12 cellular contexts compared by ENCODE assay signal in the genomic region with DNA sequence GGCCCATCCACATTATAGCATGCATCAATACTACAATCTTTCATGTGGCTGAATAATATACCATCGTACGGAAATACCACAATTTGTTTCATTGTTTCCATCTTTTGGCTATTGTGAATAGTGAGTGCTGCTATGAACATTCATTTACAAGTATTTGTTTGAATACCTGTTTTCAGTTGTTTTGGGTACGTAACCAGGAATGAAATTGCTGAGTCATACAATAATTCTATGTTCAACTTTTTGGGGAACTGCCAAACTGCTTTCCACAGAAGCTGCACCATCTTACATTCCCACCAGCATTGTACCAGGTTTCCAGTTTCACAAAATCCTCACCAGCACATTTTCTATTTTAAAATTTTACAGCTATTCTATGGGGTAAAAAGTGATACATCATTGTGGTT. TPM values are rescaled to one million over a fixed set of nuclear protein-coding genes. Genes with fewer than 3 reads are reported as not detected.
A peak's percentile ranks its signal among the peaks of the same experiment; 100 is the strongest.
DNase-seq lines count a peak whose midpoint lies in the region; ATAC-seq, FAIRE-seq and TF ChIP-seq lines count a peak whose summit lies in the region.
"Had no signal": no experiment of that assay in that cellular context is flagged by ENCODE, and none has a peak within 500 bp of the region (broad histone marks: within the 10 kb centered on the region; RNA-seq: fewer than 3 reads in every experiment).

No MANE protein-coding gene starts in this region.

- no peaks in the 10 kb centered on the region for H3K27me3 ChIP-seq in endothelial cell of umbilical vein (ENCODE audit: control insufficient read depth in 2 of 2, insufficient read depth in 2 of 2, low read length in 2 of 2)

- H4K20me1 ChIP-seq in endothelial cell of umbilical vein (replicated peaks; ENCODE audit: control insufficient read depth, extremely low read depth, insufficient read depth, low read length) = peaks cover 3% of the 10 kb centered on the region

- no peaks in the 10 kb centered on the region for H3K27me3 Mint-ChIP-seq in activated naive CD4-positive, alpha-beta T cell treated with anti-CD3 and anti-CD28 coated beads, Interleukin-2, amount 50 U/mL, for 24 hours

- no peak overlapping the region for H3K27ac ChIP-seq in endothelial cell of umbilical vein (ENCODE audit: insufficient read depth, low read depth, low read length)

- CTCF ChIA-PET in endothelial cell of umbilical vein (lab: Charles Lee) = interaction anchor here (3.0 kb wide), 1 partner anchor 169 kb away, joined by 7 read pairs; no protein-coding TSS in a partner anchor

- DNase-seq in activated naive CD4-positive, alpha-beta T cell treated with anti-CD3 and anti-CD28 coated beads, Interleukin-2, amount 50 U/mL, for 16 hours = no peak
- DNase-seq in RPMI7951 (ENCODE audit: low read depth) (peak; percentile 39), endothelial cell of umbilical vein (ENCODE audit: low read depth, low spot score) (peak; percentile 21), NCI-H2107 (lab: John Stamatoyannopoulos, UW) (no peak)
- no peak for DNase-seq in stimulated activated naive CD8-positive, alpha-beta T cell treated with anti-CD3 and anti-CD28 coated beads, Interleukin-15, Interleukin-2, amounts not matched to agents 100 U/mL and 50 U/mL, for 24 hours
- DNase-seq in activated CD8-positive, alpha-beta memory T cell treated with anti-CD3 and anti-CD28 coated beads, Interleukin-2, amount 50 U/mL, for 4 hours = no peak
- DNase-seq: activated naive CD4-positive, alpha-beta T cell treated with anti-CD3 and anti-CD28 coated beads, Interleukin-2, amount 10 ng/mL, durations not matched to agents 7 days and 5 days; glutamatergic neuron; midbrain had no signal

- H3K79me2 ChIP-seq in endothelial cell of umbilical vein (ENCODE audit: control insufficient read depth, insufficient read depth, low read length) = no peaks in the 10 kb centered on the region

- H3K36me3 Mint-ChIP-seq in activated naive CD4-positive, alpha-beta T cell treated with anti-CD3 and anti-CD28 coated beads, Interleukin-2, amount 50 U/mL, for 24 hours = peaks cover 20% of the 10 kb centered on the region

- no peak for TF ChIP-seq POLR2A in endothelial cell of umbilical vein (IDR thresholded peaks at IDR 0.05; ENCODE audit: low read depth, low read length)

- no peak overlapping the region for H3K4me3 ChIP-seq in endothelial cell of umbilical vein (replicated peaks in 1 of 3; ENCODE audit: insufficient read depth in 1 of 3, low read depth in 1 of 3, low read length in 3 of 3)

- ATAC-seq in stimulated activated naive CD8-positive, alpha-beta T cell treated with anti-CD3 and anti-CD28 coated beads, Interleukin-15, Interleukin-2, amounts not matched to agents 100 U/mL and 50 U/mL, for 24 hours = peak; percentile 61
- ATAC-seq in GM21515 (IDR thresholded peaks at IDR 0.05; ENCODE audit: unreplicated experiment) = no peak

- H3K27ac Mint-ChIP-seq in activated naive CD4-positive, alpha-beta T cell treated with anti-CD3 and anti-CD28 coated beads, Interleukin-2, amount 50 U/mL, for 24 hours = peak overlapping the region; percentile 80
- H3K27ac Mint-ChIP-seq: T-helper 2 cell treated with Interferon-gamma antibody and Interleukin-4, amounts not matched to agents 5 μg/mL and 100 μg/mL, for 36 hours had no signal

- BruUV-seq in endothelial cell of umbilical vein (replicated peaks; lab: Mats Ljungman, UMichigan) = no TSS peak

- no peak overlapping the region for H3K4me3 Mint-ChIP-seq in activated naive CD4-positive, alpha-beta T cell treated with anti-CD3 and anti-CD28 coated beads, Interleukin-2, amount 50 U/mL, for 24 hours
- H3K4me3 Mint-ChIP-seq: activated naive CD4-positive, alpha-beta T cell treated with anti-CD3 and anti-CD28 coated beads, Interleukin-2, amount 10 ng/mL, durations not matched to agents 7 days and 5 days; T-helper 2 cell treated with Interferon-gamma antibody and Interleukin-4, amounts not matched to agents 5 μg/mL and 100 μg/mL, for 36 hours had no signal

- H3K36me3 ChIP-seq in endothelial cell of umbilical vein (ENCODE audit: control insufficient read depth in 2 of 2, extremely low read depth in 1 of 2, insufficient read depth in 2 of 2, low read length in 2 of 2) = peaks cover 2 to 5% of the 10 kb centered on the region in 2 experiments

- H3K4me1 ChIP-seq in endothelial cell of umbilical vein (ENCODE audit: control insufficient read depth, extremely low read depth, insufficient read depth, low read length) = no peaks in the 10 kb centered on the region

- intact Hi-C loops in endothelial cell of umbilical vein (cut with micrococcal nuclease) = loop anchor here (2.0 kb wide), 1 partner anchor 39 kb away; no protein-coding TSS in a partner anchor

- H2AFZ ChIP-seq in endothelial cell of umbilical vein (ENCODE audit: low read depth, low read length) = no peak overlapping the region

- no peak overlapping the region for H3K9ac ChIP-seq in endothelial cell of umbilical vein (replicated peaks; ENCODE audit: extremely low read depth, insufficient read depth, low read length)

- H3K9me3 ChIP-seq in endothelial cell of umbilical vein (replicated peaks; ENCODE audit: control insufficient read depth, insufficient read depth, low read length) = no peaks in the 10 kb centered on the region

- H3K4me2 ChIP-seq in endothelial cell of umbilical vein (ENCODE audit: insufficient read depth, low read length) = no peak overlapping the region

- POLR2A ChIA-PET in endothelial cell of umbilical vein (lab: Charles Lee) = interaction anchor here (0.6 to 0.7 kb wide), 2 partner anchors 20 to 28 kb away, joined by 3 to 4 read pairs; no protein-coding TSS in a partner anchor

- dilution Hi-C loops in endothelial cell of umbilical vein (cut with MboI; ENCODE audit: extremely low pct_ligation_motif_present, low sequenced_read_pairs) = no loop called here

- TF ChIP-seq CTCF in endothelial cell of umbilical vein (IDR thresholded peaks at IDR 0.05; ENCODE audit: extremely low read depth in 1 of 2, insufficient read depth in 1 of 2, low read depth in 1 of 2, low read length in 2 of 2) = no peak

- no peaks in the 10 kb centered on the region for H3K9me1 ChIP-seq in endothelial cell of umbilical vein (replicated peaks; ENCODE audit: control insufficient read depth, extremely low read depth, insufficient read depth, low read length)

- H3K4me1 Mint-ChIP-seq in activated naive CD4-positive, alpha-beta T cell treated with anti-CD3 and anti-CD28 coated beads, Interleukin-2, amount 50 U/mL, for 24 hours = peaks cover 36% of the 10 kb centered on the region

- FAIRE-seq in endothelial cell of umbilical vein (lab: Jason Lieb, UNC) = no peak

- H3K9me3 Mint-ChIP-seq in activated naive CD4-positive, alpha-beta T cell treated with anti-CD3 and anti-CD28 coated beads, Interleukin-2, amount 50 U/mL, for 24 hours = peaks cover 13% of the 10 kb centered on the region
- H3K9me3 Mint-ChIP-seq: activated naive CD4-positive, alpha-beta T cell treated with anti-CD3 and anti-CD28 coated beads, Interleukin-2, amount 10 ng/mL, durations not matched to agents 7 days and 5 days had no signal

TF ChIP-seq in endothelial cell of umbilical vein, 7 proteins besides CTCF, POLR2A, EP300 and RAD21:
- TF ChIP-seq MYC (IDR thresholded peaks at IDR 0.05; ENCODE audit: low read depth, low read length) (no peak), POLR2AphosphoS5 (IDR thresholded peaks at IDR 0.05; ENCODE audit: insufficient read depth, low read depth, low read length) (no peak), GATA2 (IDR thresholded peaks at IDR 0.05; ENCODE audit: insufficient read depth, insufficient read length, low read depth, low read length) (no peak), FOS (IDR thresholded peaks at IDR 0.05; ENCODE audit: borderline replicate concordance, insufficient read depth, low read length) (no peak), JUN (IDR thresholded peaks at IDR 0.05; ENCODE audit: borderline replicate concordance, insufficient read depth, insufficient read length, low read depth) (no peak), EZH2 (IDR thresholded peaks at IDR 0.05; ENCODE audit: borderline replicate concordance, low read depth, low read length, severe bottlenecking) (no peak)
- TF ChIP-seq, protein P1, sequence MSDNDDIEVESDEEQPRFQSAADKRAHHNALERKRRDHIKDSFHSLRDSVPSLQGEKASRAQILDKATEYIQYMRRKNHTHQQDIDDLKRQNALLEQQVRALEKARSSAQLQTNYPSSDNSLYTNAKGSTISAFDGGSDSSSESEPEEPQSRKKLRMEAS (IDR thresholded peaks at IDR 0.05; ENCODE audit: insufficient read depth, insufficient read length) = no peak

RNA-seq across cellular contexts. Expression of a gene that starts 28.5 kb away (rescaled TPM):
- 22.5 and 23.4 TPM in 2 replicates for total RNA-seq in RPMI7951 (2014; rRNA removed; shearing (Covaris generic))
- 7.7 and 8.3 TPM in 2 replicates for total RNA-seq in endothelial cell of umbilical vein
- 5.2 and 5.6 TPM in 2 replicates for polyA plus RNA-seq in endothelial cell of umbilical vein
- polyA plus RNA-seq in endothelial cell of umbilical vein (2011; cell fraction: cytosol; rRNA removed) = 3.3 and 3.5 TPM in 2 replicates
- polyA plus RNA-seq in endothelial cell of umbilical vein (2011; cell fraction: nucleus; rRNA removed) = 9.2 and 9.9 TPM in 2 replicates
- polyA plus RNA-seq in endothelial cell of umbilical vein (2012) = 4.6 TPM in 2 replicates
- 5.4 and 8.0 TPM in 2 replicates for polyA minus RNA-seq in endothelial cell of umbilical vein
- 13.6 TPM for polyA minus RNA-seq in endothelial cell of umbilical vein (2011; cell fraction: cytosol; rRNA and poly(A)+ RNA removed)
- polyA minus RNA-seq in endothelial cell of umbilical vein (2011; cell fraction: nucleus; rRNA and poly(A)+ RNA removed) = 11.9 and 18.8 TPM in 2 replicates

RNA-seq across cellular contexts. Expression of a gene that starts 38.0 kb away (rescaled TPM):
- 337 and 386 TPM in 2 replicates for total RNA-seq in RPMI7951 (2014; rRNA removed; shearing (Covaris generic))
- 279 and 288 TPM in 2 replicates for total RNA-seq in endothelial cell of umbilical vein
- 388 and 399 TPM in 2 replicates for polyA plus RNA-seq in endothelial cell of umbilical vein
- polyA plus RNA-seq in endothelial cell of umbilical vein (2011; cell fraction: cytosol; rRNA removed) = 350 and 364 TPM in 2 replicates
- 360 and 376 TPM in 2 replicates for polyA plus RNA-seq in endothelial cell of umbilical vein (2011; cell fraction: nucleus; rRNA removed)
- 215 and 278 TPM in 2 replicates for polyA plus RNA-seq in endothelial cell of umbilical vein (2012)
- polyA minus RNA-seq in endothelial cell of umbilical vein = 278 and 331 TPM in 2 replicates
- 121 TPM for polyA minus RNA-seq in endothelial cell of umbilical vein (2011; cell fraction: cytosol; rRNA and poly(A)+ RNA removed)
- polyA minus RNA-seq in endothelial cell of umbilical vein (2011; cell fraction: nucleus; rRNA and poly(A)+ RNA removed) = 266 and 296 TPM in 2 replicates

Comparison
In these comparisons a context has a peak if more than half of its experiments do, and no peak if none do; other contexts are left out.
1. DNase-seq: peak in RPMI7951 (single experiment) and endothelial cell of umbilical vein (single experiment); none in activated naive CD4-positive, alpha-beta T cell treated with anti-CD3 and anti-CD28 coated beads, Interleukin-2, amount 50 U/mL, for 16 hours (single experiment), stimulated activated naive CD8-positive, alpha-beta T cell treated with anti-CD3 and anti-CD28 coated beads, Interleukin-15, Interleukin-2, amounts not matched to agents 100 U/mL and 50 U/mL, for 24 hours (single experiment), activated CD8-positive, alpha-beta memory T cell treated with anti-CD3 and anti-CD28 coated beads, Interleukin-2, amount 50 U/mL, for 4 hours (single experiment) and NCI-H2107 (single experiment).